1 cellular context compared by ENCODE assay signal in genomic region chr18:755506-755905, GRCh38.
TF ChIP-seq lines count a peak whose summit lies in the region.

No MANE protein-coding gene starts in this region.

TF ChIP-seq in GM12878, 131 proteins besides CTCF, POLR2A, EP300 and RAD21 (continued from another document):
- TF ChIP-seq, protein P1, sequence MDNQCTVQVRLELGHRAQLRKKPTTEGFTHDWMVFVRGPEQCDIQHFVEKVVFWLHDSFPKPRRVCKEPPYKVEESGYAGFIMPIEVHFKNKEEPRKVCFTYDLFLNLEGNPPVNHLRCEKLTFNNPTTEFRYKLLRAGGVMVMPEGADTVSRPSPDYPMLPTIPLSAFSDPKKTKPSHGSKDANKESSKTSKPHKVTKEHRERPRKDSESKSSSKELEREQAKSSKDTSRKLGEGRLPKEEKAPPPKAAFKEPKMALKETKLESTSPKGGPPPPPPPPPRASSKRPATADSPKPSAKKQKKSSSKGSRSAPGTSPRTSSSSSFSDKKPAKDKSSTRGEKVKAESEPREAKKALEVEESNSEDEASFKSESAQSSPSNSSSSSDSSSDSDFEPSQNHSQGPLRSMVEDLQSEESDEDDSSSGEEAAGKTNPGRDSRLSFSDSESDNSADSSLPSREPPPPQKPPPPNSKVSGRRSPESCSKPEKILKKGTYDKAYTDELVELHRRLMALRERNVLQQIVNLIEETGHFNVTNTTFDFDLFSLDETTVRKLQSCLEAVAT (IDR thresholded peaks at IDR 0.05), result no peak
- TF ChIP-seq, protein P2, sequence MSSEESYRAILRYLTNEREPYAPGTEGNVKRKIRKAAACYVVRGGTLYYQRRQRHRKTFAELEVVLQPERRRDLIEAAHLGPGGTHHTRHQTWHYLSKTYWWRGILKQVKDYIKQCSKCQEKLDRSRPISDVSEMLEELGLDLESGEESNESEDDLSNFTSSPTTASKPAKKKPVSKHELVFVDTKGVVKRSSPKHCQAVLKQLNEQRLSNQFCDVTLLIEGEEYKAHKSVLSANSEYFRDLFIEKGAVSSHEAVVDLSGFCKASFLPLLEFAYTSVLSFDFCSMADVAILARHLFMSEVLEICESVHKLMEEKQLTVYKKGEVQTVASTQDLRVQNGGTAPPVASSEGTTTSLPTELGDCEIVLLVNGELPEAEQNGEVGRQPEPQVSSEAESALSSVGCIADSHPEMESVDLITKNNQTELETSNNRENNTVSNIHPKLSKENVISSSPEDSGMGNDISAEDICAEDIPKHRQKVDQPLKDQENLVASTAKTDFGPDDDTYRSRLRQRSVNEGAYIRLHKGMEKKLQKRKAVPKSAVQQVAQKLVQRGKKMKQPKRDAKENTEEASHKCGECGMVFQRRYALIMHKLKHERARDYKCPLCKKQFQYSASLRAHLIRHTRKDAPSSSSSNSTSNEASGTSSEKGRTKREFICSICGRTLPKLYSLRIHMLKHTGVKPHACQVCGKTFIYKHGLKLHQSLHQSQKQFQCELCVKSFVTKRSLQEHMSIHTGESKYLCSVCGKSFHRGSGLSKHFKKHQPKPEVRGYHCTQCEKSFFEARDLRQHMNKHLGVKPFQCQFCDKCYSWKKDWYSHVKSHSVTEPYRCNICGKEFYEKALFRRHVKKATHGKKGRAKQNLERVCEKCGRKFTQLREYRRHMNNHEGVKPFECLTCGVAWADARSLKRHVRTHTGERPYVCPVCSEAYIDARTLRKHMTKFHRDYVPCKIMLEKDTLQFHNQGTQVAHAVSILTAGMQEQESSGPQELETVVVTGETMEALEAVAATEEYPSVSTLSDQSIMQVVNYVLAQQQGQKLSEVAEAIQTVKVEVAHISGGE (CRISPR knock-in tag; IDR thresholded peaks at IDR 0.05), result no peak
- TF ChIP-seq SUPT20H (IDR thresholded peaks at IDR 0.05; ENCODE audit: borderline replicate concordance, control insufficient read depth, low read depth, low read length), result no peak
- TF ChIP-seq NR2C2 (IDR thresholded peaks at IDR 0.05; ENCODE audit: borderline replicate concordance, control insufficient read depth, insufficient read length, low read depth), result no peak
